In genomic region chr2:25505630-25506029, GRCh38 we compare ENCODE assay signal across 18 cellular contexts.
"Had no signal": no experiment of that assay in that cellular context is flagged by ENCODE, and none has a peak within 500 bp of the region (broad histone marks: within the 10 kb centered on the region; RNA-seq: fewer than 3 reads in every experiment).

No MANE protein-coding gene starts in this region.

- ATAC-seq: activated T-cell treated with anti-CD3 and anti-CD28 coated beads, Interleukin-2, amount 50 U/mL, for 4 hours; effector memory CD8-positive, alpha-beta T cell; gastroesophageal sphincter; heart right ventricle; naive thymus-derived CD8-positive, alpha-beta T cell; pancreas; right lobe of liver; stimulated activated memory B cell treated with anti-CD40 and anti-IgM and Interleukin-4, amounts not matched to agents 10 μg/mL and 1 μg/mL and 100 μg/mL, for 72 hours; upper lobe of right lung had no signal

- H3K27ac Mint-ChIP-seq: activated CD4-positive, alpha-beta T cell treated with anti-CD3 and anti-CD28 coated beads, Interleukin-2, amount 10 ng/mL, durations not matched to agents 7 days and 5 days; activated naive CD4-positive, alpha-beta T cell treated with anti-CD3 and anti-CD28 coated beads for 36 hours; stimulated activated memory B cell treated with anti-CD40 and anti-IgM and Interleukin-4, amounts not matched to agents 10 μg/mL and 1 μg/mL and 100 μg/mL, for 72 hours had no signal

- FAIRE-seq: pancreas, small intestine had no signal

- H3K27ac ChIP-seq: cardiac muscle cell, gastroesophageal sphincter, heart right ventricle, pancreas, right lobe of liver, thoracic aorta, upper lobe of right lung had no signal

- H3K4me3 ChIP-seq: cardiac muscle cell, gastroesophageal sphincter, heart right ventricle, pancreas, right lobe of liver, thoracic aorta, upper lobe of right lung had no signal

- H3K4me3 Mint-ChIP-seq: activated CD4-positive, alpha-beta T cell treated with anti-CD3 and anti-CD28 coated beads, Interleukin-2, amount 10 ng/mL, durations not matched to agents 7 days and 5 days; activated naive CD4-positive, alpha-beta T cell treated with anti-CD3 and anti-CD28 coated beads for 36 hours; activated T-cell treated with anti-CD3 and anti-CD28 coated beads, Interleukin-2, amount 50 U/mL, for 4 hours; effector memory CD8-positive, alpha-beta T cell; naive thymus-derived CD8-positive, alpha-beta T cell; stimulated activated memory B cell treated with anti-CD40 and anti-IgM and Interleukin-4, amounts not matched to agents 10 μg/mL and 1 μg/mL and 100 μg/mL, for 72 hours had no signal

- H3K27me3 Mint-ChIP-seq: activated CD4-positive, alpha-beta T cell treated with anti-CD3 and anti-CD28 coated beads, Interleukin-2, amount 10 ng/mL, durations not matched to agents 7 days and 5 days; effector memory CD8-positive, alpha-beta T cell; naive thymus-derived CD8-positive, alpha-beta T cell; stimulated activated memory B cell treated with anti-CD40 and anti-IgM and Interleukin-4, amounts not matched to agents 10 μg/mL and 1 μg/mL and 100 μg/mL, for 72 hours had no signal

- H3K4me1 Mint-ChIP-seq: activated CD4-positive, alpha-beta T cell treated with anti-CD3 and anti-CD28 coated beads, Interleukin-2, amount 10 ng/mL, durations not matched to agents 7 days and 5 days; stimulated activated memory B cell treated with anti-CD40 and anti-IgM and Interleukin-4, amounts not matched to agents 10 μg/mL and 1 μg/mL and 100 μg/mL, for 72 hours had no signal

- DNase-seq: activated CD4-positive, alpha-beta T cell treated with anti-CD3 and anti-CD28 coated beads, Interleukin-2, amount 10 ng/mL, durations not matched to agents 7 days and 5 days; activated CD8-positive, alpha-beta memory T cell treated with anti-CD3 and anti-CD28 coated beads, Interleukin-2, amount 50 U/mL, for 4 hours; activated naive CD4-positive, alpha-beta T cell treated with anti-CD3 and anti-CD28 coated beads for 36 hours; activated T-cell treated with anti-CD3 and anti-CD28 coated beads, Interleukin-2, amount 50 U/mL, for 4 hours; aorta; effector memory CD8-positive, alpha-beta T cell; heart right ventricle; naive thymus-derived CD8-positive, alpha-beta T cell; pancreas; right lobe of liver; small intestine; stimulated activated CD4-positive, alpha-beta T cell treated with anti-CD3 and anti-CD28 coated beads, Interleukin-4, amount 100 ng/mL, for 1 hour; T1000; upper lobe of right lung had no signal

- H3K36me3 ChIP-seq: cardiac muscle cell, gastroesophageal sphincter, heart right ventricle, pancreas, right lobe of liver, thoracic aorta, upper lobe of right lung had no signal

- H3K4me1 ChIP-seq: gastroesophageal sphincter, heart right ventricle, pancreas, right lobe of liver, upper lobe of right lung had no signal

- H3K9me3 Mint-ChIP-seq: activated CD4-positive, alpha-beta T cell treated with anti-CD3 and anti-CD28 coated beads, Interleukin-2, amount 10 ng/mL, durations not matched to agents 7 days and 5 days; activated naive CD4-positive, alpha-beta T cell treated with anti-CD3 and anti-CD28 coated beads for 36 hours; activated T-cell treated with anti-CD3 and anti-CD28 coated beads, Interleukin-2, amount 50 U/mL, for 4 hours; effector memory CD8-positive, alpha-beta T cell; naive thymus-derived CD8-positive, alpha-beta T cell; stimulated activated memory B cell treated with anti-CD40 and anti-IgM and Interleukin-4, amounts not matched to agents 10 μg/mL and 1 μg/mL and 100 μg/mL, for 72 hours had no signal

- H3K27me3 ChIP-seq: cardiac muscle cell, gastroesophageal sphincter, heart right ventricle, pancreas, right lobe of liver, upper lobe of right lung had no signal
